16 cellular contexts compared by ENCODE assay signal in the genomic region with DNA sequence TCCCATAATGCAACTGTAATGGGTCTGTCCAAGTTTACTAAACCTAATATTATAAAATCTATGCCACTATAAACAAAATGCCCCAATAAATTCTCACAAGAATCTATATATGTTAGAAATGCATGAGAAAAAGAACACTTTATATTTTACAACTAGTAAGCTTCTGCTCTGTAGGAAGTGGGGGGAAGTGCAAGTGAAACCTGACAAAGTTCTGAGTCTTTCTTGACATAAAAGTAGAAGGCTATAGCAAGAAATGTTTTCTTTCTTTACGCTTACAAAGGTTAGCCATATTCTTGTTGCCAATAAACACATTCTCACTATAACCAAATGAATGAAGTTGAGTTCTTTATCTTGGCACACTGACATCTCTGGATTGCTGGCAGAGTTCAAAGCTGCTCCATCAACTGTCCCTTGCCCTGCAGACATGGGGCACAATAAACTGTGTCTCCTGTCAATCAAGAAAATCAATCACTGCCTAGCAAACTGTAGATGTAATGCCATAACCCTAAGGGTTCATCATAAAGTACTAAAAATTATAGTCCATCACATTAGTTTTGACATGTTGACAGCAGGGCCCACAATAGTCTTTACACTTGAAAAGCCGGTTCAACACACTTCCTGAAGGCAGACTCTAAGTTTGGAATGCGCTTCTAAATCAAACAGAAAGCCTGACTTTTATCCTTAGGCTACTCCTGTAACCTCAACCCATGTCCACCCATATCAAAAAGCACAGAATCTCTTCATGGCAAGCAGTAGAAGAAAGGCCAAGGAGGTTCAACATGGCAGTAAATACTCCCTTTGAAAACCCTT. TPM values are rescaled to one million over a fixed set of nuclear protein-coding genes. Genes with fewer than 3 reads are reported as not detected.
DNase-seq lines count a peak whose midpoint lies in the region; ATAC-seq and FAIRE-seq lines count a peak whose summit lies in the region.
"Had no signal": no experiment of that assay in that cellular context is flagged by ENCODE, and none has a peak within 500 bp of the region (broad histone marks: within the 10 kb centered on the region; RNA-seq: fewer than 3 reads in every experiment).

No MANE protein-coding gene starts in this region.

- H3K36me3 ChIP-seq in small intestine (ENCODE audit: control insufficient read depth in 2 of 2, insufficient read depth in 2 of 2, low read length in 2 of 2) = no peaks in the 10 kb centered on the region
- H3K36me3 ChIP-seq: BLaER1 had no signal

- intact Hi-C loops in left colon (cut with DNase I, micrococcal nuclease) = no loop called here

- H3K9me3 ChIP-seq in small intestine (ENCODE audit: control insufficient read depth, low read depth) = no peaks in the 10 kb centered on the region
- H3K9me3 ChIP-seq: BLaER1 had no signal

- no peak for FAIRE-seq in small intestine (lab: Jason Lieb, UNC)
- FAIRE-seq: GM12892 had no signal

- peaks cover 0 to 3% of the 10 kb centered on the region in 2 donors for H3K4me1 ChIP-seq in small intestine (ENCODE audit: control insufficient read depth in 2 of 2, insufficient read depth in 1 of 2, low read depth in 1 of 2, low read length in 1 of 2)
- H3K4me1 ChIP-seq: BLaER1 had no signal

- no peak overlapping the region for H3K4me3 ChIP-seq in small intestine (ENCODE audit: low read depth in 1 of 2, low read length in 2 of 2)
- H3K4me3 ChIP-seq: BLaER1 had no signal

- ATAC-seq in HG02885 (IDR thresholded peaks at IDR 0.05; ENCODE audit: poor library complexity, unreplicated experiment) = peak; percentile 59
- ATAC-seq in left colon = peak; percentile 95
- no peak for ATAC-seq in HG02610 (IDR thresholded peaks at IDR 0.05; ENCODE audit: unreplicated experiment)

- DNase-seq in SIG-M5 treated with dmso at 0.1 percent for 504 hours (lab: John Stamatoyannopoulos, UW; ENCODE audit: unreplicated experiment) = peak; percentile 29
- DNase-seq in SIG-M5 (lab: John Stamatoyannopoulos, UW) = no peak
- no peak for DNase-seq in left colon
- DNase-seq in small intestine = peak; percentile 10
- no peak for DNase-seq in NCI-H82 treated with DMSO at 0.1 percent for 48 hours (lab: John Stamatoyannopoulos, UW; ENCODE audit: unreplicated experiment)
- no peak for DNase-seq in activated naive CD4-positive, alpha-beta T cell treated with Interleukin-2 at 50 U/mL for 16 hours
- DNase-seq: 8988T, HCEC 1CT, NCI-H146, NCI-H2081 treated with DMSO at 0.1 percent for 48 hours, NCI-H2227 treated with DMSO at 0.1 percent for 48 hours, NCI-H524 treated with DMSO at 0.1 percent for 48 hours had no signal

- 67 to 73% (median 72%) methylated on average over 3 of the region's 3 CpGs for WGBS in small intestine, 3 donors

- H3K27me3 ChIP-seq in small intestine (ENCODE audit: control insufficient read depth in 2 of 2, insufficient read depth in 2 of 2, low read length in 2 of 2) = no peaks in the 10 kb centered on the region
- H3K27me3 ChIP-seq: BLaER1 had no signal

- H3K27ac ChIP-seq in small intestine (ENCODE audit: low read depth in 1 of 2, low read length in 1 of 2) = no peak overlapping the region
- H3K27ac ChIP-seq: BLaER1 had no signal

RNA-seq across cellular contexts. Expression of gene TPK1, which starts 58.6 kb away (rescaled TPM):
- total RNA-seq in left colon = 10 to 100 TPM; 12.3 to 25.5 TPM
- 10 to 100 TPM; 10.9 to 21.9 (median 19.7) TPM for polyA plus RNA-seq in small intestine

Comparison
In these comparisons a context has a peak if more than half of its experiments do, and no peak if none do; other contexts are left out.
1. DNase-seq: peak in SIG-M5 treated with dmso at 0.1 percent for 504 hours (single experiment) and small intestine (single experiment); none in SIG-M5 (single experiment), left colon (0 of 2), NCI-H82 treated with DMSO at 0.1 percent for 48 hours (single experiment) and activated naive CD4-positive, alpha-beta T cell treated with Interleukin-2 at 50 U/mL for 16 hours (single experiment).